Comparison of ENCODE assay signal across 33 cellular contexts in the genomic region with DNA sequence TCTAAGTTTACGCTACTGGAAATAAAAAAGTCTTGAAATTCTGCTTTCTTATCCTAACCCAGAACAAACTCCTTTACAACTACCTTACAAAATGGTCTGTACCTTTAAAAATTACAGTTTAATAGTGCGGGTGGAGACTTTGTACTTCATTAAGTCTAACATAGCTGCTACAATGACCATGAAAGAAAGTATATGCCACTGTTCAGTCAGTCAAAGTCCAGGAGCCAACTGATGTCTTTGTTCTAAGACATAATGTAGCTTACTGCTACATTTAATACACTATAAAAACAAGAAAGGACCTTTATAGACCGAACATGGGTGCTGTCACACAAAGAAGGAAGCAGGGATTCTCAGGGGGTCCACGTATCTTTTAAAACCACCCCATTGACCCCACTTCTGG. TPM values are rescaled to one million over a fixed set of nuclear protein-coding genes. Genes with fewer than 3 reads are reported as not detected.
"Had no signal": no experiment of that assay in that cellular context is flagged by ENCODE, and none has a peak within 500 bp of the region (broad histone marks: within the 10 kb centered on the region; RNA-seq: fewer than 3 reads in every experiment).

No MANE protein-coding gene starts in this region.

- H3K4me1 ChIP-seq: parathyroid adenoma, psoas muscle, right lobe of liver, sigmoid colon, suprapubic skin, testis, tibial artery, transverse colon, upper lobe of right lung, uterus had no signal

- H3K27ac Mint-ChIP-seq: nephron progenitor cell; progenitor cell of endocrine pancreas; stimulated activated memory B cell treated with anti-CD40 and anti-IgM and Interleukin-4, amounts not matched to agents 10 μg/mL and 1 μg/mL and 100 μg/mL, for 72 hours; type B pancreatic cell had no signal

- H3K4me3 ChIP-seq: ovary, psoas muscle, right lobe of liver, sigmoid colon, smooth muscle cell, spleen, suprapubic skin, testis, tibial artery, transverse colon, upper lobe of right lung, uterus had no signal

- H3K4me3 Mint-ChIP-seq: naive thymus-derived CD8-positive, alpha-beta T cell; natural killer cell treated with Interleukin-12 subunit alpha and Interleukin-12 subunit beta and Interleukin-15 and Interleukin-18, amount 100 ng/mL, for 72 hours; nephron progenitor cell; neural crest cell; stimulated activated memory B cell treated with anti-CD40 and anti-IgM and Interleukin-4, amounts not matched to agents 10 μg/mL and 1 μg/mL and 100 μg/mL, for 72 hours; stimulated activated naive CD8-positive, alpha-beta T cell treated with anti-CD3 and anti-CD28 coated beads, Interleukin-15, amount 100 ng/mL, for 72 hours; type B pancreatic cell had no signal

- H3K4me2 ChIP-seq: smooth muscle cell had no signal

- H3K4me1 Mint-ChIP-seq: nephron progenitor cell, neural crest cell had no signal

- H3K9me3 ChIP-seq: neutrophil, ovary, psoas muscle, right lobe of liver, sigmoid colon, spleen, suprapubic skin, testis, tibial artery, transverse colon, upper lobe of right lung, uterus had no signal

- H3K27me3 Mint-ChIP-seq: naive thymus-derived CD8-positive, alpha-beta T cell; natural killer cell treated with Interleukin-12 subunit alpha and Interleukin-12 subunit beta and Interleukin-15 and Interleukin-18, amount 100 ng/mL, for 72 hours; progenitor cell of endocrine pancreas; stimulated activated memory B cell treated with anti-CD40 and anti-IgM and Interleukin-4, amounts not matched to agents 10 μg/mL and 1 μg/mL and 100 μg/mL, for 72 hours; stimulated activated naive CD8-positive, alpha-beta T cell treated with anti-CD3 and anti-CD28 coated beads, Interleukin-15, amount 100 ng/mL, for 72 hours; type B pancreatic cell had no signal

- H3K36me3 ChIP-seq: ovary, uterus had no signal

- H3K9me3 Mint-ChIP-seq: naive thymus-derived CD8-positive, alpha-beta T cell; natural killer cell treated with Interleukin-12 subunit alpha and Interleukin-12 subunit beta and Interleukin-15 and Interleukin-18, amount 100 ng/mL, for 72 hours; nephron progenitor cell; neural crest cell; stimulated activated memory B cell treated with anti-CD40 and anti-IgM and Interleukin-4, amounts not matched to agents 10 μg/mL and 1 μg/mL and 100 μg/mL, for 72 hours; stimulated activated naive CD8-positive, alpha-beta T cell treated with anti-CD3 and anti-CD28 coated beads, Interleukin-15, amount 100 ng/mL, for 72 hours; type B pancreatic cell had no signal

- H3K27me3 ChIP-seq: neutrophil, ovary, right lobe of liver, sigmoid colon, spleen, suprapubic skin, testis, tibial artery, transverse colon, upper lobe of right lung, uterus had no signal

- H3K27ac ChIP-seq: neutrophil, ovary, parathyroid adenoma, psoas muscle, right lobe of liver, sigmoid colon, spleen, suprapubic skin, testis, tibial artery, transverse colon, upper lobe of right lung, uterus had no signal

- H3K79me2 ChIP-seq: parathyroid adenoma had no signal

- ATAC-seq: naive thymus-derived CD8-positive, alpha-beta T cell; natural killer cell treated with Interleukin-12 subunit alpha and Interleukin-12 subunit beta and Interleukin-15 and Interleukin-18, amount 100 ng/mL, for 72 hours; psoas muscle; right cardiac atrium; right lobe of liver; stimulated activated memory B cell treated with anti-CD40 and anti-IgM and Interleukin-4, amounts not matched to agents 10 μg/mL and 1 μg/mL and 100 μg/mL, for 72 hours; stimulated activated naive CD8-positive, alpha-beta T cell treated with anti-CD3 and anti-CD28 coated beads, Interleukin-15, amount 100 ng/mL, for 72 hours; stimulated activated naive CD8-positive, alpha-beta T cell treated with anti-CD3 and anti-CD28 coated beads, Interleukin-15, Interleukin-2, amounts not matched to agents 100 U/mL and 50 U/mL, for 24 hours; upper lobe of right lung had no signal

- H2AFZ ChIP-seq: parathyroid adenoma had no signal

- DNase-seq: naive thymus-derived CD8-positive, alpha-beta T cell; nephron progenitor cell; nucleus accumbens; ovary; posterior cingulate gyrus; psoas muscle; right cardiac atrium; right lobe of liver; sigmoid colon; spleen; stimulated activated CD4-positive, alpha-beta T cell treated with anti-CD3 and anti-CD28 coated beads, Interleukin-12 subunit alpha, Interleukin-12 subunit beta, amount 100 ng/mL, for 4 hours; stimulated activated CD4-positive, alpha-beta T cell treated with anti-CD3 and anti-CD28 coated beads, Interleukin-1b, Interleukin-23, amount 100 ng/mL, for 48 hours; stimulated activated CD4-positive, alpha-beta T cell treated with anti-CD3 and anti-CD28 coated beads, Interleukin-4, amount 100 ng/mL, for 1 hour; stimulated activated CD4-positive, alpha-beta T cell treated with anti-CD3 and anti-CD28 coated beads, Interleukin-4, amount 100 ng/mL, for 4 hours; stimulated activated CD8-positive, alpha-beta memory T cell treated with anti-CD3 and anti-CD28 coated beads, Interleukin-4, amount 100 ng/mL, for 48 hours; stimulated activated naive CD4-positive, alpha-beta T cell; stimulated activated naive CD8-positive, alpha-beta T cell treated with anti-CD3 and anti-CD28 coated beads, Interleukin-15, amount 100 ng/mL, for 72 hours; stimulated activated naive CD8-positive, alpha-beta T cell treated with anti-CD3 and anti-CD28 coated beads, Interleukin-15, Interleukin-2, amounts not matched to agents 100 U/mL and 50 U/mL, for 24 hours; substantia nigra; testis; tibial artery; transverse colon; upper lobe of right lung; uterus had no signal

RNA-seq across cellular contexts. Expression of a gene that starts 45.2 kb away (rescaled TPM):
- total RNA-seq: natural killer cell treated with Interleukin-12 subunit alpha and Interleukin-12 subunit beta and Interleukin-15 and Interleukin-18, amount 100 ng/mL, for 72 hours; progenitor cell of endocrine pancreas had no signal
